ENCODE assay signal across 9 cellular contexts in the genomic region with DNA sequence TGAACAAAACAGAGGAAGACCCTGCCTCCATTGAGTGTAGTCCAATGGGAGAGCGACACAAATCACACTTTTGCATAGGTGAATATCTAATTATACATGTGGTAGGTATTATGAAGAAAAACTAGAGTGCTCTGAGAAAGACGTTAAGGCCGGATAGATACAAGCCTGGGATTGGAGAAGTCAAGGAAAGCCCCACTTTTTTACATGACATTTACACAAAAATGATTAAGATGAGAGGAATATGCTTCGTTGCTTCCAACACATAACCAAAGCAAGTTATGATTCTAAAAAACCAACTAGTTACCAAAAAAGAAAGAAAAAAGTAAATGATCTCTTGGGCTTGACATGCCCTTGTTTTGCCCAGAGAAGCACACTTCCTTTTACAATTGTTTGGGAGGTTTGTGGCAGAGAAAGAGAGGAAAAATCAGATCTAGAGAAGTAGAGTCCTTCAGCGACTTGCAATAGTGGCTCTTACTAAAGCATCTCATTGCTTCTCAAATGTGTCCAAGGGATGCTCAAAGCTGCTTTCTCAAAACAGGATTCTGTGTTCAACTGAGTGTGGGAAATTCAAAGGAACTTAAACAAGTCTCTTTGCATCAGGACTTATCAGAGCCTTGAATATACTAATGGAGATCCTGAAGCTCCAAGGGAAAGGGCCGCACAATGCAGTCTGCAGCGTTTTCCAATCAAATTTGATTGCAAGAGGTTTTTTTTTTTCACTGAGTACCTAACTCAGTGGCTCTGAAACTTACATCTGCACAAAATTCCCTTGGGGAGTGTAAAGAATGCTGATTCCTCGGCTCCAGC. TPM values are rescaled to one million over a fixed set of nuclear protein-coding genes. Genes with fewer than 3 reads are reported as not detected.
DNase-seq lines count a peak whose midpoint lies in the region; ATAC-seq, FAIRE-seq and TF ChIP-seq lines count a peak whose summit lies in the region.
"Had no signal": no experiment of that assay in that cellular context is flagged by ENCODE, and none has a peak within 500 bp of the region (broad histone marks: within the 10 kb centered on the region; RNA-seq: fewer than 3 reads in every experiment).

No MANE protein-coding gene starts in this region.

- no TSS peak for BruUV-seq in GM12878 (replicated peaks; lab: Mats Ljungman, UMichigan)

- RAD21 ChIA-PET in GM12878 (lab: Charles Lee; ENCODE audit: unreplicated experiment), result interaction anchor here (1.2 to 9.7 kb wide), 9 partner anchors 12 to 107 kb away, joined by 4 to 85 read pairs (median 9); a partner anchor contains a TSS

- SMC1A ChIA-PET in GM12878 (lab: Charles Lee; ENCODE audit: uncharacterized antibody, unreplicated experiment), result interaction anchor here (0.8 to 17.6 kb wide), 18 partner anchors 16 to 560 kb away, joined by 3 to 263 read pairs (median 6); no protein-coding TSS in a partner anchor

- H3K79me2 ChIP-seq in GM12878 (ENCODE audit: control insufficient read depth, insufficient read depth, low read length), result peaks cover 66% of the 10 kb centered on the region

- no peak for FAIRE-seq in GM12878 (lab: Jason Lieb, UNC)
- no peak for FAIRE-seq in RCC 7860 (lab: Jason Lieb, UNC)

- peak; percentile 39 for ATAC-seq in GM19463 (IDR thresholded peaks at IDR 0.05; ENCODE audit: unreplicated experiment)
- ATAC-seq in HG03175 (IDR thresholded peaks at IDR 0.05; ENCODE audit: unreplicated experiment), result peak; percentile 23
- peak; percentile 51 for ATAC-seq in GM12878
- no peak for ATAC-seq in HG02763 (IDR thresholded peaks at IDR 0.05; ENCODE audit: unreplicated experiment)

- TF ChIP-seq EP300 in GM12878 (IDR thresholded peaks at IDR 0.05; ENCODE audit: borderline replicate concordance in 1 of 2, control insufficient read depth in 1 of 2, low read depth in 2 of 2, low read length in 2 of 2) (peak; percentile 94 to 95), sigmoid colon (IDR thresholded peaks at IDR 0.05) (no peak)

- WGBS in GM12878 (ENCODE audit: insufficient coverage, insufficient replicate concordance, low lambda C conversion rate, missing lambda C conversion rate), result 6% methylated on average over 8 of the region's 8 CpGs
- 79 to 84% methylated on average over 8 of the region's 8 CpGs for WGBS in sigmoid colon, 2 donors

- no peak for TF ChIP-seq CTCF in GM12865 (IDR thresholded peaks at IDR 0.05; ENCODE audit: insufficient read depth, low read depth, low read length, missing control alignments)
- no peak for TF ChIP-seq CTCF in GM12878 (IDR thresholded peaks at IDR 0.05 in 2 of 3, conservative IDR thresholded peaks at IDR 0.05 in 1 of 3; ENCODE audit: control insufficient read depth in 2 of 3, extremely low read depth in 1 of 3, insufficient read depth in 1 of 3, low read depth in 3 of 3, low read length in 3 of 3)
- no peak for TF ChIP-seq CTCF in sigmoid colon (IDR thresholded peaks at IDR 0.05)

- H3K27me3 ChIP-seq in GM12878 (replicated peaks in 1 of 2; ENCODE audit: control insufficient read depth in 2 of 2, insufficient read depth in 2 of 2, low read length in 1 of 2), result no peaks in the 10 kb centered on the region
- H3K27me3 ChIP-seq in sigmoid colon, result no peaks in the 10 kb centered on the region

- in situ Hi-C loops in GM12878 (cut with MboI), result no loop called here

- intact Hi-C loops in GM12878 (cut with micrococcal nuclease; ENCODE audit: unreplicated experiment) (loop anchor here (1.0 to 5.0 kb wide), 7 partner anchors 25 to 415 kb away; a partner anchor contains a TSS), sigmoid colon (cut with DNase I) (no loop called here)

- CTCF ChIA-PET in GM12878 (lab: Yijun Ruan, JAX), result interaction anchor here (0.6 to 7.0 kb wide), 10 partner anchors 13 to 575 kb away, joined by 3 to 90 read pairs (median 3); no protein-coding TSS in a partner anchor

- no peaks in the 10 kb centered on the region; a peak in 1 of 4 replicates for H3K36me3 ChIP-seq in GM12878 (ENCODE audit: control insufficient read depth in 2 of 2, insufficient read depth in 2 of 2, low read length in 1 of 2)
- H3K36me3 ChIP-seq in sigmoid colon, result no peaks in the 10 kb centered on the region

- H3K27ac ChIP-seq in GM12878 (ENCODE audit: control insufficient read depth, insufficient read depth), result peak overlapping the region; percentile 91
- H3K27ac ChIP-seq in sigmoid colon, result no peak overlapping the region

- TF ChIP-seq POLR2A in GM12878 (IDR thresholded peaks at IDR 0.05; ENCODE audit: low read depth, low read length), result no peak
- TF ChIP-seq POLR2A in sigmoid colon (IDR thresholded peaks at IDR 0.05), result no peak

- H3K9me3 ChIP-seq in GM12878 (replicated peaks; ENCODE audit: control insufficient read depth, insufficient read depth, low read length) (no peaks in the 10 kb centered on the region), sigmoid colon (no peaks in the 10 kb centered on the region)

- no peak overlapping the region for H3K4me3 ChIP-seq in GM12865 (ENCODE audit: low read depth, low read length)
- H3K4me3 ChIP-seq in GM12878, result peak overlapping the region; percentile 15; the same call in 1 of the 2 replicates
- no peak overlapping the region for H3K4me3 ChIP-seq in sigmoid colon

- peak overlapping the region; percentile 41; the same call in 1 of the 2 replicates for H3K9ac ChIP-seq in GM12878 (ENCODE audit: control insufficient read depth, insufficient read depth, low read length)

- POLR2A ChIA-PET in GM12878 (lab: Charles Lee), result interaction anchor here (1.7 to 6.0 kb wide), 4 partner anchors 12 to 39 kb away, joined by 5 to 72 read pairs (median 10); a partner anchor contains a TSS

- DNase-seq in GM12865 (ENCODE audit: low read depth) (peak; percentile 79), GM12878 (ENCODE audit: low read depth, low spot score) (peak; percentile 86), C1 segment of cervical spinal cord (lab: John Stamatoyannopoulos, UW) (no peak), sigmoid colon (no peak), RCC 7860 (ENCODE audit: low spot score) (no peak)
- DNase-seq: substantia nigra had no signal

- no peak overlapping the region for H2AFZ ChIP-seq in GM12878 (ENCODE audit: control insufficient read depth, low read depth, low read length)

- H3K4me2 ChIP-seq in GM12878 (ENCODE audit: control insufficient read depth, insufficient read depth), result peak overlapping the region; percentile 71

- peaks cover 93% of the 10 kb centered on the region for H3K4me1 ChIP-seq in GM12878 (ENCODE audit: control insufficient read depth, insufficient read depth, low read length)
- peaks cover 0 to 20% (median 7%) of the 10 kb centered on the region in 4 donors for H3K4me1 ChIP-seq in sigmoid colon

- TF ChIP-seq RAD21 in GM12878 (IDR thresholded peaks at IDR 0.05; ENCODE audit: insufficient read depth, low read depth, low read length), result no peak

- no peaks in the 10 kb centered on the region for H4K20me1 ChIP-seq in GM12878 (ENCODE audit: control insufficient read depth, insufficient read depth)

TF ChIP-seq in GM12878, 131 proteins besides CTCF, POLR2A, EP300 and RAD21 (continues in another document):
- peak; percentile 28; the same call in 1 of the 2 replicates for TF ChIP-seq ATF7 (IDR thresholded peaks at IDR 0.05; ENCODE audit: low read depth)
- peak; percentile 76 for TF ChIP-seq MEF2B (IDR thresholded peaks at IDR 0.05; ENCODE audit: partially characterized antibody, poor library complexity, severe bottlenecking)
- TF ChIP-seq BACH1 (IDR thresholded peaks at IDR 0.05; ENCODE audit: borderline replicate concordance), result peak; percentile 63; the same call in 1 of the 2 replicates
- TF ChIP-seq ZNF217 (IDR thresholded peaks at IDR 0.05), result 0 out of 2 replicates have a peak, but pooled peaks have one; percentile 34
- TF ChIP-seq DPF2 (IDR thresholded peaks at IDR 0.05), result peak; percentile 96
- no peak for TF ChIP-seq POLR2AphosphoS2 (IDR thresholded peaks at IDR 0.05; ENCODE audit: low read depth, low read length)
- peak; percentile 89; the same call in 1 of the 2 replicates for TF ChIP-seq MTA3 (IDR thresholded peaks at IDR 0.05; ENCODE audit: borderline replicate concordance, low read length)
- TF ChIP-seq BMI1 (IDR thresholded peaks at IDR 0.05; ENCODE audit: borderline replicate concordance), result peak; percentile 86
- 0 out of 2 replicates have a peak, but pooled peaks have one; percentile 4 for TF ChIP-seq POLR2AphosphoS5 (IDR thresholded peaks at IDR 0.05; ENCODE audit: low read length)
- TF ChIP-seq IKZF1 (conservative IDR thresholded peaks at IDR 0.05), result peak; percentile 78
- TF ChIP-seq, protein P1, sequence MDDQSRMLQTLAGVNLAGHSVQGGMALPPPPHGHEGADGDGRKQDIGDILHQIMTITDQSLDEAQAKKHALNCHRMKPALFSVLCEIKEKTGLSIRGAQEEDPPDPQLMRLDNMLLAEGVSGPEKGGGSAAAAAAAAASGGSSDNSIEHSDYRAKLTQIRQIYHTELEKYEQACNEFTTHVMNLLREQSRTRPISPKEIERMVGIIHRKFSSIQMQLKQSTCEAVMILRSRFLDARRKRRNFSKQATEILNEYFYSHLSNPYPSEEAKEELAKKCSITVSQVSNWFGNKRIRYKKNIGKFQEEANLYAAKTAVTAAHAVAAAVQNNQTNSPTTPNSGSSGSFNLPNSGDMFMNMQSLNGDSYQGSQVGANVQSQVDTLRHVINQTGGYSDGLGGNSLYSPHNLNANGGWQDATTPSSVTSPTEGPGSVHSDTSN (IDR thresholded peaks at IDR 0.05; ENCODE audit: insufficient replicate concordance, low read depth, low read length), result peak; percentile 37
- TF ChIP-seq SIX5 (IDR thresholded peaks at IDR 0.05; ENCODE audit: low read depth, low read length, severe bottlenecking), result no peak
- TF ChIP-seq PML (IDR thresholded peaks at IDR 0.05; ENCODE audit: low read length), result peak; percentile 79

RNA-seq across cellular contexts. Expression of a gene that starts 38.8 kb away (rescaled TPM):
- total RNA-seq in GM12878 (2013; cell fraction: nucleolus; rRNA removed), result 26.5 and 33.7 TPM in 2 replicates
- total RNA-seq in GM12878 (2014; rRNA removed) (37.7 and 38.5 TPM in 2 replicates), GM12878 (2014; rRNA removed; fragmentation: Illumina TruSeq; extraction: Trizol) (35.7 and 37.6 TPM in 2 replicates), GM12878 (2021) (50.6 and 53.3 TPM in 2 replicates), sigmoid colon (10 to 100 TPM in 3 of 4 donors, 1 to 10 TPM in 1; 8.8 to 18.0 (median 15.0) TPM)
- 8.6 TPM for polyA plus RNA-seq in GM12878 (2011; ENCODE audit: low read depth)
- polyA plus RNA-seq in GM12878 (2011; rRNA removed) (24.7 and 38.0 TPM in 2 replicates), GM12878 (2014; fragmentation: Illumina TruSeq; extraction: Trizol) (37.9 and 46.3 TPM in 2 replicates), GM12878 (2014; fragmentation: Nextera tagmentation; extraction: Ambion mirVana) (10 to 100 TPM; 12.5 to 15.8 TPM), GM12878 (2014; rRNA removed) (58.8 and 61.9 TPM in 2 replicates), GM12878 (2016; fragmentation: Nextera tagmentation; extraction: Ambion mirVana) (10 to 100 TPM; 39.1 to 44.8 TPM), sigmoid colon (10 to 100 TPM in 1 of 3 donors, 1 to 10 TPM in 2; 1.8 to 16.6 (median 4.2) TPM)
- 21.8 and 39.8 TPM in 2 replicates for polyA plus RNA-seq in GM12878 (2011; cell fraction: cytosol; rRNA removed)
- 20.0 and 24.1 TPM in 2 replicates for polyA plus RNA-seq in GM12878 (2011; cell fraction: nucleus; rRNA removed)
- 28.8 and 36.2 TPM in 2 replicates for polyA plus RNA-seq in GM12878 (2012)
- 65.9 and 70.0 TPM in 2 replicates for polyA minus RNA-seq in GM12878 (2011; rRNA and poly(A)+ RNA removed)
- polyA minus RNA-seq in GM12878 (2011; cell fraction: cytosol; rRNA and poly(A)+ RNA removed), result 19.4 and 27.8 TPM in 2 replicates
- 12.7 and 34.6 TPM in 2 replicates for polyA minus RNA-seq in GM12878 (2011; cell fraction: nucleus; rRNA and poly(A)+ RNA removed)

Comparison
In these comparisons a context has a peak if more than half of its experiments do, and no peak if none do; other contexts are left out.
1. DNase-seq: peak in GM12865 (single experiment) and GM12878 (single experiment); none in C1 segment of cervical spinal cord (0 of 14), sigmoid colon (single experiment) and RCC 7860 (single experiment).